In the genomic region with DNA sequence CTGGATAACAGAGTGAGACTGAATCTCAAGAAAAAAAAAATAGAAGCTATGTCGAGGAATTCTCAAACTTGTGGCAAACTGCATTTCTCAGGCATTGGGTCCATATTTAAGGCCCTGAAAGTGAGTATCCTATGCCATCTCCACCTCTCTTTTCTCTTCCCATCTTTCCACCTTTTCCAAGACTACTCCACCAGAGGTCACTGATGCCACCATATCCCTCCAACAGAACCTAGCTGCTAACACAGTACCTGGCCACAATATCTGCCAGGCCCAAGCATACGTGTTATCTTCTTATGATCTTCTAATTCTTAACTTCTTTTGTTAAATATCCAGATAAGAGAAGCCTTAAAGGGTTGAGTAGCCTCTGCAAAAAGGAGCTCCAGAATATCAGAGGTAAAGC, we compare ENCODE assay signal across 35 cellular contexts. TPM values are rescaled to one million over a fixed set of nuclear protein-coding genes. Genes with fewer than 3 reads are reported as not detected.
DNase-seq lines count a peak whose midpoint lies in the region; ATAC-seq and TF ChIP-seq lines count a peak whose summit lies in the region.
"Had no signal": no experiment of that assay in that cellular context is flagged by ENCODE, and none has a peak within 500 bp of the region (broad histone marks: within the 10 kb centered on the region; RNA-seq: fewer than 3 reads in every experiment).

No MANE protein-coding gene starts in this region.

- no peaks in the 10 kb centered on the region for H3F3A ChIP-seq in GM23338 (replicated peaks; ENCODE audit: low read depth)

- no peaks in the 10 kb centered on the region for H3K36me3 Mint-ChIP-seq in GM23338 (ENCODE audit: low read depth)
- H3K36me3 Mint-ChIP-seq: immature natural killer cell had no signal

- no peak overlapping the region for H3K27ac Mint-ChIP-seq in GM23338
- H3K27ac Mint-ChIP-seq: activated CD4-positive, alpha-beta memory T cell treated with anti-CD3 and anti-CD28 coated beads, Interleukin-2, amount 10 ng/mL, durations not matched to agents 7 days and 5 days; activated naive CD4-positive, alpha-beta T cell treated with anti-CD3 and anti-CD28 coated beads for 36 hours; CD4-positive, alpha-beta T cell; immature natural killer cell; T-helper 2 cell treated with Interferon-gamma antibody and Interleukin-4, amounts not matched to agents 5 μg/mL and 100 μg/mL, for 36 hours had no signal

- no peaks in the 10 kb centered on the region for H3K27me3 Mint-ChIP-seq in GM23338 (ENCODE audit: insufficient read depth, low read depth, poor library complexity)

- H3K36me3 ChIP-seq in GM23338 (ENCODE audit: insufficient read depth) (no peaks in the 10 kb centered on the region), Panc1 (ENCODE audit: control insufficient read depth, insufficient read depth, low read length) (no peaks in the 10 kb centered on the region), hepatocyte (replicated peaks; ENCODE audit: insufficient read depth, low read depth) (no peaks in the 10 kb centered on the region)
- H3K36me3 ChIP-seq: adrenal gland, gastroesophageal sphincter, left lung, spleen had no signal

- H3K4me2 ChIP-seq in GM23338 (no peak overlapping the region), hepatocyte (no peak overlapping the region)

- intact Hi-C loops in Panc1 (cut with micrococcal nuclease; ENCODE audit: unreplicated experiment), result no loop called here

- H3K27ac ChIP-seq in GM23338 (ENCODE audit: low read depth) (no peak overlapping the region), Panc1 (ENCODE audit: low read length) (no peak overlapping the region), hepatocyte (no peak overlapping the region)
- H3K27ac ChIP-seq: adrenal gland, gastroesophageal sphincter, left lung, spleen, testis had no signal

- in situ Hi-C loops in Panc1 (cut with HindIII; ENCODE audit: low pct_unique_long_range_greater_than_20kb, low sequenced_read_pairs), result no loop called here

- ATAC-seq in GM23338 (no peak; the same call in 2 of the 3 replicates), Panc1 (no peak), GM18909 (IDR thresholded peaks at IDR 0.05; ENCODE audit: poor library complexity, unreplicated experiment) (no peak), HG03108 (IDR thresholded peaks at IDR 0.05; ENCODE audit: unreplicated experiment) (no peak)
- ATAC-seq: gastroesophageal sphincter; GM12878; left lung; right cardiac atrium; stimulated activated naive CD8-positive, alpha-beta T cell treated with anti-CD3 and anti-CD28 coated beads, Interleukin-15, Interleukin-2, amounts not matched to agents 100 U/mL and 50 U/mL, for 24 hours had no signal

- TF ChIP-seq CTCF in GM23338 (conservative IDR thresholded peaks at IDR 0.05; ENCODE audit: low read depth in 2 of 2), result peak in 1 of 2 experiments; percentile 52; a peak in 2 of 4 replicates
- TF ChIP-seq CTCF in Panc1 (IDR thresholded peaks at IDR 0.05), result 0 out of 2 replicates have a peak, but pooled peaks have one; percentile 12
- TF ChIP-seq CTCF in hepatocyte (IDR thresholded peaks at IDR 0.05; ENCODE audit: poor library complexity), result peak; percentile 4

- WGBS in hepatocyte (ENCODE audit: low lambda C conversion rate, missing lambda C conversion rate), result 83% methylated on average over 2 of the region's 2 CpGs

- H3K79me2 ChIP-seq in GM23338 (replicated peaks; ENCODE audit: insufficient read depth), result no peaks in the 10 kb centered on the region
- no peaks in the 10 kb centered on the region for H3K79me2 ChIP-seq in hepatocyte

- no peaks in the 10 kb centered on the region for H3K9me3 ChIP-seq in Panc1 (ENCODE audit: control insufficient read depth, insufficient read depth, low read depth, low read length)
- H3K9me3 ChIP-seq in hepatocyte (ENCODE audit: low read depth), result no peaks in the 10 kb centered on the region
- H3K9me3 ChIP-seq: adrenal gland, gastroesophageal sphincter, left lung, spleen, testis had no signal

- H2AFZ ChIP-seq in GM23338 (no peak overlapping the region), hepatocyte (no peak overlapping the region)

- DNase-seq in NCI-H1092 treated with DMSO at 0.1 percent for 48 hours (lab: John Stamatoyannopoulos, UW), result peak; percentile 19
- DNase-seq in NCI-H1092 (lab: John Stamatoyannopoulos, UW), result no peak
- peak; percentile 6 for DNase-seq in GM23338 (ENCODE audit: low spot score)
- DNase-seq in Panc1 (ENCODE audit: low read depth, low spot score), result no peak
- no peak for DNase-seq in hepatocyte (ENCODE audit: low spot score)
- no peak for DNase-seq in AG08395 (ENCODE audit: low spot score)
- DNase-seq: activated CD4-positive, alpha-beta memory T cell treated with anti-CD3 and anti-CD28 coated beads, Interleukin-2, amount 10 ng/mL, durations not matched to agents 7 days and 5 days; activated CD8-positive, alpha-beta memory T cell treated with anti-CD3 and anti-CD28 coated beads, Interleukin-2, amount 50 U/mL, for 4 hours; activated naive CD4-positive, alpha-beta T cell treated with anti-CD3 and anti-CD28 coated beads for 36 hours; adrenal gland; AML-193; CD4-positive, alpha-beta T cell; cerebellar nuclear complex; EL; immature natural killer cell; IMR-90; left lung; NCI-H1048; NCI-H187 treated with DMSO at 0.1 percent for 48 hours; NK-92 treated with Interleukin-12 subunit alpha and Interleukin-12 subunit beta, amount 100 ng/mL, for 24 hours; posterior cingulate gyrus; right cardiac atrium; SHP77; spleen; stimulated activated CD4-positive, alpha-beta T cell treated with anti-CD3 and anti-CD28 coated beads, Interleukin-2, amount 100 ng/mL, for 24 hours; stimulated activated naive CD8-positive, alpha-beta T cell treated with anti-CD3 and anti-CD28 coated beads, Interleukin-15, Interleukin-2, amounts not matched to agents 100 U/mL and 50 U/mL, for 24 hours; testis had no signal

- H3K4me1 Mint-ChIP-seq in GM23338, result no peaks in the 10 kb centered on the region; the same call in 2 of the 3 replicates
- H3K4me1 Mint-ChIP-seq: activated CD4-positive, alpha-beta memory T cell treated with anti-CD3 and anti-CD28 coated beads, Interleukin-2, amount 10 ng/mL, durations not matched to agents 7 days and 5 days; immature natural killer cell had no signal

- H3K9me3 Mint-ChIP-seq in GM23338, result no peaks in the 10 kb centered on the region
- H3K9me3 Mint-ChIP-seq: activated CD4-positive, alpha-beta memory T cell treated with anti-CD3 and anti-CD28 coated beads, Interleukin-2, amount 10 ng/mL, durations not matched to agents 7 days and 5 days; activated naive CD4-positive, alpha-beta T cell treated with anti-CD3 and anti-CD28 coated beads for 36 hours; CD4-positive, alpha-beta T cell; immature natural killer cell; T-helper 2 cell treated with Interferon-gamma antibody and Interleukin-4, amounts not matched to agents 5 μg/mL and 100 μg/mL, for 36 hours had no signal

- no peak overlapping the region for H3K4me3 ChIP-seq in GM23338
- no peak overlapping the region for H3K4me3 ChIP-seq in Panc1 (ENCODE audit: low read depth in 2 of 2, low read length in 2 of 2)
- H3K4me3 ChIP-seq in hepatocyte, result no peak overlapping the region
- H3K4me3 ChIP-seq: adrenal gland, gastroesophageal sphincter, GM12878, left lung, spleen, testis had no signal

- no TSS peak for BruUV-seq in Panc1 (replicated peaks; lab: Mats Ljungman, UMichigan)

- H3K27me3 ChIP-seq in GM23338 (ENCODE audit: insufficient read depth), result no peaks in the 10 kb centered on the region
- no peaks in the 10 kb centered on the region for H3K27me3 ChIP-seq in Panc1 (ENCODE audit: control insufficient read depth, insufficient read depth, low read length)
- H3K27me3 ChIP-seq in hepatocyte, result no peaks in the 10 kb centered on the region
- H3K27me3 ChIP-seq: adrenal gland, gastroesophageal sphincter, left lung, spleen, testis had no signal

- POLR2A ChIA-PET in Panc1 (lab: Charles Lee), result no interaction called here

- H3K4me3 Mint-ChIP-seq in GM23338, result no peak overlapping the region
- H3K4me3 Mint-ChIP-seq: activated CD4-positive, alpha-beta memory T cell treated with anti-CD3 and anti-CD28 coated beads, Interleukin-2, amount 10 ng/mL, durations not matched to agents 7 days and 5 days; activated naive CD4-positive, alpha-beta T cell treated with anti-CD3 and anti-CD28 coated beads for 36 hours; CD4-positive, alpha-beta T cell; immature natural killer cell; T-helper 2 cell treated with Interferon-gamma antibody and Interleukin-4, amounts not matched to agents 5 μg/mL and 100 μg/mL, for 36 hours had no signal

- CTCF ChIA-PET in Panc1 (lab: Charles Lee), result no interaction called here

- H3K9me2 ChIP-seq in GM23338 (ENCODE audit: insufficient read depth), result 0 out of 2 replicates have a peak, but pooled peaks cover 4% of the 10 kb centered on the region
- H3K9me2 ChIP-seq in hepatocyte (replicated peaks; ENCODE audit: insufficient read depth), result no peaks in the 10 kb centered on the region

- H3K4me1 ChIP-seq in GM23338 (ENCODE audit: insufficient read depth), result no peaks in the 10 kb centered on the region
- no peaks in the 10 kb centered on the region for H3K4me1 ChIP-seq in Panc1 (ENCODE audit: control insufficient read depth, insufficient read depth, low read length)
- H3K4me1 ChIP-seq in hepatocyte (ENCODE audit: insufficient read depth), result no peaks in the 10 kb centered on the region
- H3K4me1 ChIP-seq: adrenal gland, gastroesophageal sphincter, left lung, spleen, testis had no signal

- H4K20me1 ChIP-seq in GM23338 (replicated peaks; ENCODE audit: insufficient read depth) (no peaks in the 10 kb centered on the region), hepatocyte (ENCODE audit: insufficient read depth, poor library complexity, severe bottlenecking) (no peaks in the 10 kb centered on the region)

TF ChIP-seq in GM23338, 12 proteins besides CTCF, POLR2A, EP300 and RAD21 (continues in another document):
- TF ChIP-seq ZNF114 (CRISPR knock-in tag; IDR thresholded peaks at IDR 0.05), result no peak

RNA-seq across cellular contexts. Expression of gene ADGRF4, which starts 8.2 kb away (rescaled TPM):
- total RNA-seq in GM23338 (2014; rRNA removed; shearing (Covaris generic)), result not detected in 2 replicates
- polyA plus RNA-seq in GM23338 (2016; fragmentation: Nextera tagmentation; extraction: Ambion mirVana), result not detected in 2 replicates
- total RNA-seq in Panc1 (2021; ENCODE audit: unreplicated experiment), result 0.10 TPM
- not detected for polyA plus RNA-seq in Panc1 (2012; ENCODE audit: insufficient read length)
- 7.5 and 9.2 TPM in 2 replicates for total RNA-seq in hepatocyte
- polyA plus RNA-seq in hepatocyte, result 4.2 and 6.6 TPM in 2 replicates
- total RNA-seq: activated CD4-positive, alpha-beta memory T cell treated with anti-CD3 and anti-CD28 coated beads, Interleukin-2, amount 10 ng/mL, durations not matched to agents 7 days and 5 days; activated naive CD4-positive, alpha-beta T cell treated with anti-CD3 and anti-CD28 coated beads for 36 hours; CD4-positive, alpha-beta T cell; dermis microvascular lymphatic vessel endothelial cell; fibroblast of lung; myocyte; spleen had no signal
- polyA plus RNA-seq: fibroblast of lung, immature natural killer cell, spleen had no signal

Comparison
In these comparisons a context has a peak if more than half of its experiments do, and no peak if none do; other contexts are left out.
1. DNase-seq: peak in NCI-H1092 treated with DMSO at 0.1 percent for 48 hours (single experiment) and GM23338 (single experiment); none in NCI-H1092 (single experiment), Panc1 (single experiment), hepatocyte (single experiment) and AG08395 (single experiment).